ENCODE assay signal across 7 cellular contexts in genomic region chr12:93780886-93781285, GRCh38.
A peak's percentile ranks its signal among the peaks of the same experiment; 100 is the strongest.
DNase-seq lines count a peak whose midpoint lies in the region; ATAC-seq lines count a peak whose summit lies in the region.
"Not testable (repeated sequence)": the region's sequence is repeated elsewhere in the genome, so short reads cannot be mapped to it uniquely, and the experiment has no call there.

No MANE protein-coding gene starts in this region.

- H3K27me3 ChIP-seq in SJSA1 (replicated peaks), result not testable (repeated sequence)

- H3K4me3 Mint-ChIP-seq in naive thymus-derived CD8-positive, alpha-beta T cell, result not testable (repeated sequence)

- H3K27me3 Mint-ChIP-seq in naive thymus-derived CD8-positive, alpha-beta T cell, result not testable (repeated sequence)

- peak overlapping the region; percentile 89 for H3K27ac ChIP-seq in SJSA1

- peak overlapping the region; percentile 75 to 91 for H3K27ac Mint-ChIP-seq in activated naive CD4-positive, alpha-beta T cell treated with anti-CD3 and anti-CD28 coated beads, Interleukin-2, amount 50 U/mL, for 72 hours
- peak overlapping the region in 1 of 10 donors; percentile 53 for H3K27ac Mint-ChIP-seq in naive thymus-derived CD8-positive, alpha-beta T cell

- H3K9me3 Mint-ChIP-seq in activated naive CD4-positive, alpha-beta T cell treated with anti-CD3 and anti-CD28 coated beads, Interleukin-2, amount 50 U/mL, for 72 hours; naive thymus-derived CD8-positive, alpha-beta T cell: not testable (repeated sequence)

- peaks cover 15 to 40% (median 29%) of the 10 kb centered on the region in 4 donors for H3K4me1 Mint-ChIP-seq in naive thymus-derived CD8-positive, alpha-beta T cell

- peaks cover 74% of the 10 kb centered on the region for H3K4me1 ChIP-seq in SJSA1 (replicated peaks)

- DNase-seq in SJSA1 (ENCODE audit: low read depth in 1 of 2, low spot score in 2 of 2), result not testable (repeated sequence)
- DNase-seq in activated CD4-positive, alpha-beta T cell treated with anti-CD3 and anti-CD28 coated beads, Interleukin-2, amount 50 U/mL, for 4 hours, result peak; percentile 26 to 34
- DNase-seq in activated T-cell treated with anti-CD3 and anti-CD28 coated beads, Interleukin-2, amount 50 U/mL, for 48 hours, result peak; percentile 31 to 39
- peak; percentile 24 to 61 for DNase-seq in activated naive CD4-positive, alpha-beta T cell treated with anti-CD3 and anti-CD28 coated beads, Interleukin-2, amount 50 U/mL, for 72 hours (ENCODE audit: low spot score in 2 of 2)
- DNase-seq in naive thymus-derived CD8-positive, alpha-beta T cell, result peak in 1 of 10 donors; percentile 19
- DNase-seq in stimulated activated CD4-positive, alpha-beta T cell treated with anti-CD3 and anti-CD28 coated beads, Interleukin-2, amount 100 ng/mL, for 24 hours, result peak; percentile 32 to 45
- peak; percentile 42 for DNase-seq in stimulated activated naive CD8-positive, alpha-beta T cell treated with anti-CD3 and anti-CD28 coated beads, Interleukin-15, Interleukin-2, amounts not matched to agents 100 U/mL and 50 U/mL, for 24 hours

- POLR2A ChIA-PET in naive thymus-derived CD8-positive, alpha-beta T cell (lab: Charles Lee), result not testable (repeated sequence)

- not testable (repeated sequence) for H3K4me3 ChIP-seq in SJSA1

- peaks cover 20 to 60% of the 10 kb centered on the region in 2 donors for H3K36me3 Mint-ChIP-seq in activated naive CD4-positive, alpha-beta T cell treated with anti-CD3 and anti-CD28 coated beads, Interleukin-2, amount 50 U/mL, for 72 hours
- H3K36me3 Mint-ChIP-seq in naive thymus-derived CD8-positive, alpha-beta T cell, result not testable (repeated sequence)

- ATAC-seq in activated naive CD4-positive, alpha-beta T cell treated with anti-CD3 and anti-CD28 coated beads, Interleukin-2, amount 50 U/mL, for 72 hours, result peak; percentile 69 to 74
- peak; percentile 35 to 43 for ATAC-seq in naive thymus-derived CD8-positive, alpha-beta T cell
- peak; percentile 65 for ATAC-seq in stimulated activated naive CD8-positive, alpha-beta T cell treated with anti-CD3 and anti-CD28 coated beads, Interleukin-15, Interleukin-2, amounts not matched to agents 100 U/mL and 50 U/mL, for 24 hours

- H3K36me3 ChIP-seq in SJSA1, result not testable (repeated sequence)

- not testable (repeated sequence) for H3K9me3 ChIP-seq in SJSA1 (replicated peaks)
